Comparison of ENCODE assay signal across 11 cellular contexts in the genomic region with DNA sequence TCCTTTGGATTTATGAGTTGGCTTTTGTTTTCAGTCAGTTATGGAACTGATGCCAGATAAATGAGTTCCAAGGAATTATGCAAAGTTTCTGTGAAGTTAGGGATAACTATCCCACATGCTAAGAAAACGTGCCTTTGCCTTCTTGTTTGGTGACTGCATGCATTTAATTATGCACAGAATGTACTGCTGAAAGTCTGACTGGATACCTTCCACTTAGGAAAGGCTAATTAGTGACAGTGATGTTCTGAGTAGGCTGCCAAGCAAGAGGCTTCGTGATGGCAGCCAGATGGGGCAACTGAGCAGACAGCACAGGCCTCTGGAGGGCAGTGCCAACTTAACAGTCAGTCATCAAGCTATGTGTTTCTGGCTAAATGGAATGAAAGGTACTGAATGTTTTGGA.
DNase-seq lines count a peak whose midpoint lies in the region; ATAC-seq and TF ChIP-seq lines count a peak whose summit lies in the region.
"Had no signal": no experiment of that assay in that cellular context is flagged by ENCODE, and none has a peak within 500 bp of the region (broad histone marks: within the 10 kb centered on the region; RNA-seq: fewer than 3 reads in every experiment).

No MANE protein-coding gene starts in this region.

- no peak overlapping the region for H3K4me3 Mint-ChIP-seq in endodermal cell
- no peak overlapping the region for H3K4me3 Mint-ChIP-seq in activated CD4-positive, alpha-beta T cell treated with anti-CD3 and anti-CD28 coated beads, Interleukin-2, amount 10 ng/mL, durations not matched to agents 7 days and 5 days
- H3K4me3 Mint-ChIP-seq: activated naive CD8-positive, alpha-beta T cell treated with anti-CD3 and anti-CD28 coated beads, Interleukin-2, amount 10 ng/mL, durations not matched to agents 7 days and 5 days had no signal

- no peaks in the 10 kb centered on the region for H3K4me1 ChIP-seq in endodermal cell (ENCODE audit: control insufficient read depth, insufficient read depth, low read length)

- peaks cover 10% of the 10 kb centered on the region for H3K27me3 ChIP-seq in endodermal cell (ENCODE audit: control insufficient read depth, insufficient read depth, low read length, poor library complexity, severe bottlenecking)

- CTCF ChIA-PET in activated CD4-positive, alpha-beta T cell treated with anti-CD3 and anti-CD28 coated beads, Interleukin-2, amount 10 ng/mL, durations not matched to agents 7 days and 5 days (lab: Charles Lee), result no interaction called here

- peaks cover 5% of the 10 kb centered on the region for H3K9me3 Mint-ChIP-seq in endodermal cell
- no peaks in the 10 kb centered on the region for H3K9me3 Mint-ChIP-seq in activated CD4-positive, alpha-beta T cell treated with anti-CD3 and anti-CD28 coated beads, Interleukin-2, amount 10 ng/mL, durations not matched to agents 7 days and 5 days
- H3K9me3 Mint-ChIP-seq: activated naive CD8-positive, alpha-beta T cell treated with anti-CD3 and anti-CD28 coated beads, Interleukin-2, amount 10 ng/mL, durations not matched to agents 7 days and 5 days had no signal

- no peak overlapping the region for H3K27ac ChIP-seq in endodermal cell (ENCODE audit: low read depth, low read length)

- no peak overlapping the region for H3K27ac Mint-ChIP-seq in endodermal cell
- H3K27ac Mint-ChIP-seq in activated CD4-positive, alpha-beta T cell treated with anti-CD3 and anti-CD28 coated beads, Interleukin-2, amount 10 ng/mL, durations not matched to agents 7 days and 5 days, result no peak overlapping the region
- H3K27ac Mint-ChIP-seq: activated naive CD8-positive, alpha-beta T cell treated with anti-CD3 and anti-CD28 coated beads, Interleukin-2, amount 10 ng/mL, durations not matched to agents 7 days and 5 days had no signal

- H3K36me3 Mint-ChIP-seq in endodermal cell (ENCODE audit: low read depth), result no peaks in the 10 kb centered on the region
- H3K36me3 Mint-ChIP-seq in activated CD4-positive, alpha-beta T cell treated with anti-CD3 and anti-CD28 coated beads, Interleukin-2, amount 10 ng/mL, durations not matched to agents 7 days and 5 days (ENCODE audit: low read depth), result no peaks in the 10 kb centered on the region
- H3K36me3 Mint-ChIP-seq: activated naive CD8-positive, alpha-beta T cell treated with anti-CD3 and anti-CD28 coated beads, Interleukin-2, amount 10 ng/mL, durations not matched to agents 7 days and 5 days had no signal

- H3K36me3 ChIP-seq in endodermal cell (ENCODE audit: control insufficient read depth, insufficient read depth, low read length), result no peaks in the 10 kb centered on the region

- no peaks in the 10 kb centered on the region for H3K9me3 ChIP-seq in endodermal cell (ENCODE audit: control insufficient read depth, low read length)

- ATAC-seq in HG03521 (IDR thresholded peaks at IDR 0.05; ENCODE audit: unreplicated experiment), result no peak
- ATAC-seq: right cardiac atrium had no signal

- H3K9ac ChIP-seq in endodermal cell (ENCODE audit: extremely low read depth, low read length, poor library complexity, severe bottlenecking), result no peak overlapping the region

- TF ChIP-seq CTCF in GM10266 (IDR thresholded peaks at IDR 0.05; ENCODE audit: control insufficient read depth, insufficient read depth, low read depth, missing control alignments) (peak; percentile 10), endodermal cell (conservative IDR thresholded peaks at IDR 0.05) (peak; percentile 61)

- 59 to 72% methylated on average over 2 of the region's 2 CpGs for WGBS in endodermal cell (ENCODE audit: insufficient coverage in 1 of 2, insufficient read length in 1 of 2), 2 experiments

- H3K27me3 Mint-ChIP-seq in endodermal cell (ENCODE audit: insufficient read depth), result peaks cover 1% of the 10 kb centered on the region
- H3K27me3 Mint-ChIP-seq in activated CD4-positive, alpha-beta T cell treated with anti-CD3 and anti-CD28 coated beads, Interleukin-2, amount 10 ng/mL, durations not matched to agents 7 days and 5 days, result peaks cover 2% of the 10 kb centered on the region
- H3K27me3 Mint-ChIP-seq: activated naive CD8-positive, alpha-beta T cell treated with anti-CD3 and anti-CD28 coated beads, Interleukin-2, amount 10 ng/mL, durations not matched to agents 7 days and 5 days had no signal

- no peak overlapping the region for H3K4me3 ChIP-seq in endodermal cell (ENCODE audit: low read length)

- H3K4me1 Mint-ChIP-seq in endodermal cell, result no peaks in the 10 kb centered on the region
- no peaks in the 10 kb centered on the region for H3K4me1 Mint-ChIP-seq in activated CD4-positive, alpha-beta T cell treated with anti-CD3 and anti-CD28 coated beads, Interleukin-2, amount 10 ng/mL, durations not matched to agents 7 days and 5 days
- H3K4me1 Mint-ChIP-seq: activated naive CD8-positive, alpha-beta T cell treated with anti-CD3 and anti-CD28 coated beads, Interleukin-2, amount 10 ng/mL, durations not matched to agents 7 days and 5 days had no signal

- DNase-seq in GM10266 (ENCODE audit: extremely low spot score) (no peak), NCI-H1694 treated with DMSO at 0.1 percent for 48 hours (lab: John Stamatoyannopoulos, UW) (peak; percentile 16), endodermal cell (peak; percentile 58), pons (ENCODE audit: low spot score) (peak; percentile 12)
- DNase-seq in activated CD4-positive, alpha-beta T cell treated with anti-CD3 and anti-CD28 coated beads, Interleukin-2, amount 50 U/mL, for 4 hours, result no peak
- DNase-seq in activated CD4-positive, alpha-beta T cell treated with anti-CD3 and anti-CD28 coated beads, Interleukin-2, amount 10 ng/mL, durations not matched to agents 7 days and 5 days, result no peak
- DNase-seq: activated naive CD8-positive, alpha-beta T cell treated with anti-CD3 and anti-CD28 coated beads, Interleukin-2, amount 10 ng/mL, durations not matched to agents 7 days and 5 days; GF-D8; OCI-M1; right cardiac atrium had no signal

- POLR2A ChIA-PET in activated CD4-positive, alpha-beta T cell treated with anti-CD3 and anti-CD28 coated beads, Interleukin-2, amount 10 ng/mL, durations not matched to agents 7 days and 5 days (lab: Charles Lee), result no interaction called here

Comparison
In these comparisons a context has a peak if more than half of its experiments do, and no peak if none do; other contexts are left out.
1. DNase-seq: peak in NCI-H1694 treated with DMSO at 0.1 percent for 48 hours (single experiment), endodermal cell (single experiment) and pons (single experiment); none in GM10266 (single experiment), activated CD4-positive, alpha-beta T cell treated with anti-CD3 and anti-CD28 coated beads, Interleukin-2, amount 50 U/mL, for 4 hours (0 of 2) and activated CD4-positive, alpha-beta T cell treated with anti-CD3 and anti-CD28 coated beads, Interleukin-2, amount 10 ng/mL, durations not matched to agents 7 days and 5 days (single experiment).